ENCODE assay signal across 13 cellular contexts in genomic region chr6:41531016-41531415, GRCh38. TPM values are rescaled to one million over a fixed set of nuclear protein-coding genes. Genes with fewer than 3 reads are reported as not detected.
DNase-seq lines count a peak whose midpoint lies in the region; ATAC-seq, FAIRE-seq and TF ChIP-seq lines count a peak whose summit lies in the region.
"Had no signal": no experiment of that assay in that cellular context is flagged by ENCODE, and none has a peak within 500 bp of the region (broad histone marks: within the 10 kb centered on the region; RNA-seq: fewer than 3 reads in every experiment).

No MANE protein-coding gene starts in this region.

- H3K36me3 Mint-ChIP-seq in T-helper 1 cell treated with Interleukin-12 subunit alpha and Interleukin-12 subunit beta and Interleukin-4 antibody, amounts not matched to agents 30 μg/mL and 1 μg/mL, for 36 hours (ENCODE audit: low read depth) = no peaks in the 10 kb centered on the region
- H3K36me3 Mint-ChIP-seq in CD8-positive, alpha-beta memory T cell = no peaks in the 10 kb centered on the region
- H3K36me3 Mint-ChIP-seq in T-cell (no peaks in the 10 kb centered on the region), nephron progenitor cell (ENCODE audit: low read depth) (no peaks in the 10 kb centered on the region)

- ATAC-seq in T-cell (replicated peaks in 1 of 4) = no peak

- no peaks in the 10 kb centered on the region for H3K9me3 ChIP-seq in CD8-positive, alpha-beta memory T cell (ENCODE audit: low read length)
- no peaks in the 10 kb centered on the region for H3K9me3 ChIP-seq in kidney (ENCODE audit: control insufficient read depth in 1 of 2, low read length in 2 of 2)
- H3K9me3 ChIP-seq: BE2C, lower lobe of right lung had no signal

- TF ChIP-seq CTCF in kidney (IDR thresholded peaks at IDR 0.05; ENCODE audit: borderline replicate concordance, extremely low read depth, insufficient read depth) (no peak), nephron progenitor cell (IDR thresholded peaks at IDR 0.05) (no peak)

- H3K4me3 Mint-ChIP-seq in T-helper 1 cell treated with Interleukin-12 subunit alpha and Interleukin-12 subunit beta and Interleukin-4 antibody, amounts not matched to agents 30 μg/mL and 1 μg/mL, for 36 hours = peak overlapping the region; percentile 9
- H3K4me3 Mint-ChIP-seq in CD8-positive, alpha-beta memory T cell = peak overlapping the region in 6 of 7 donors; percentile 32 to 95 (median 82)
- H3K4me3 Mint-ChIP-seq in T-cell (peak overlapping the region in 2 of 3 donors; percentile 76 to 80), nephron progenitor cell (no peak overlapping the region)

- FAIRE-seq in kidney (lab: Jason Lieb, UNC) = no peak

- CTCF ChIA-PET in CD8-positive, alpha-beta memory T cell (lab: Charles Lee) = no interaction called here
- CTCF ChIA-PET in T-cell (lab: Charles Lee) = interaction anchor here in 1 of 2 donors (0.6 kb wide), 2 partner anchors 641 to 1256 kb away, joined by 3 to 5 read pairs; no protein-coding TSS in a partner anchor

- H3K9me3 Mint-ChIP-seq in T-helper 1 cell treated with Interleukin-12 subunit alpha and Interleukin-12 subunit beta and Interleukin-4 antibody, amounts not matched to agents 30 μg/mL and 1 μg/mL, for 36 hours = no peaks in the 10 kb centered on the region
- no peaks in the 10 kb centered on the region for H3K9me3 Mint-ChIP-seq in CD8-positive, alpha-beta memory T cell
- no peaks in the 10 kb centered on the region for H3K9me3 Mint-ChIP-seq in T-cell
- H3K9me3 Mint-ChIP-seq in nephron progenitor cell = no peaks in the 10 kb centered on the region

- peaks cover 58% of the 10 kb centered on the region for H3K27me3 Mint-ChIP-seq in T-helper 1 cell treated with Interleukin-12 subunit alpha and Interleukin-12 subunit beta and Interleukin-4 antibody, amounts not matched to agents 30 μg/mL and 1 μg/mL, for 36 hours (ENCODE audit: low read depth)
- peaks cover 0 to 1% of the 10 kb centered on the region in 2 donors for H3K27me3 Mint-ChIP-seq in CD8-positive, alpha-beta memory T cell
- H3K27me3 Mint-ChIP-seq in T-cell (peaks cover 4 to 13% of the 10 kb centered on the region in 2 donors), nephron progenitor cell (ENCODE audit: low read depth, poor library complexity) (peaks cover 94% of the 10 kb centered on the region)

- peak overlapping the region; percentile 64 for H3K4me3 ChIP-seq in CD8-positive, alpha-beta memory T cell (ENCODE audit: low read length)
- H3K4me3 ChIP-seq in kidney (ENCODE audit: low read length in 2 of 2) = no peak overlapping the region

- no peak overlapping the region for H3K27ac ChIP-seq in CD8-positive, alpha-beta memory T cell (ENCODE audit: low read depth, low read length)
- no peak overlapping the region for H3K27ac ChIP-seq in kidney (ENCODE audit: low read depth in 2 of 2, low read length in 2 of 2)
- H3K27ac ChIP-seq: 22Rv1, lower lobe of right lung had no signal

- no peaks in the 10 kb centered on the region for H3K27me3 ChIP-seq in CD8-positive, alpha-beta memory T cell (ENCODE audit: insufficient read depth, low read length, poor library complexity, severe bottlenecking)
- H3K27me3 ChIP-seq: BE2C had no signal

- peak overlapping the region; percentile 22 for H3K27ac Mint-ChIP-seq in T-helper 1 cell treated with Interleukin-12 subunit alpha and Interleukin-12 subunit beta and Interleukin-4 antibody, amounts not matched to agents 30 μg/mL and 1 μg/mL, for 36 hours
- H3K27ac Mint-ChIP-seq in CD8-positive, alpha-beta memory T cell = peak overlapping the region in 4 of 8 donors; percentile 34 to 99 (median 92)
- H3K27ac Mint-ChIP-seq in T-cell (peak overlapping the region in 1 of 2 donors; percentile 17), nephron progenitor cell (no peak overlapping the region)

- DNase-seq in T-helper 1 cell (no peak), T-cell (no peak), kidney (peak; percentile 29), nephron progenitor cell (no peak), nucleus accumbens (lab: John Stamatoyannopoulos, UW) (no peak), KG1 (lab: John Stamatoyannopoulos, UW) (no peak)
- no peak for DNase-seq in CD8-positive, alpha-beta memory T cell
- DNase-seq: activated effector memory CD4-positive, alpha-beta T cell treated with anti-CD3 and anti-CD28 coated beads, Interleukin-2, amount 50 U/mL, for 16 hours; BE2C; lower lobe of right lung; NCI-H2227 treated with DMSO at 0.1 percent for 48 hours had no signal

- peaks cover 34% of the 10 kb centered on the region for H3K4me1 Mint-ChIP-seq in T-helper 1 cell treated with Interleukin-12 subunit alpha and Interleukin-12 subunit beta and Interleukin-4 antibody, amounts not matched to agents 30 μg/mL and 1 μg/mL, for 36 hours (ENCODE audit: low read depth)
- peaks cover 31 to 32% (median 31%) of the 10 kb centered on the region in 3 donors for H3K4me1 Mint-ChIP-seq in CD8-positive, alpha-beta memory T cell
- H3K4me1 Mint-ChIP-seq in T-cell = peaks cover 23 to 40% (median 28%) of the 10 kb centered on the region in 3 donors
- H3K4me1 Mint-ChIP-seq in nephron progenitor cell = peaks cover 58% of the 10 kb centered on the region

- H3K36me3 ChIP-seq in CD8-positive, alpha-beta memory T cell (ENCODE audit: insufficient read depth, low read length) = no peaks in the 10 kb centered on the region
- H3K36me3 ChIP-seq in kidney (ENCODE audit: control insufficient read depth in 1 of 2, insufficient read depth in 2 of 2, low read length in 2 of 2) = no peaks in the 10 kb centered on the region
- H3K36me3 ChIP-seq: BE2C, lower lobe of right lung had no signal

- H3K4me1 ChIP-seq in CD8-positive, alpha-beta memory T cell (ENCODE audit: insufficient read depth, low read length) = peaks cover 23% of the 10 kb centered on the region
- peaks cover 0 to 5% of the 10 kb centered on the region in 2 donors for H3K4me1 ChIP-seq in kidney (ENCODE audit: control insufficient read depth in 1 of 2, insufficient read depth in 1 of 2, low read depth in 1 of 2, low read length in 2 of 2)

- intact Hi-C loops in kidney (cut with DNase I) = no loop called here

- POLR2A ChIA-PET in CD8-positive, alpha-beta memory T cell (lab: Charles Lee) = interaction anchor here (1.0 kb wide), 1 partner anchor 16 kb away, joined by 6 read pairs; no protein-coding TSS in a partner anchor
- POLR2A ChIA-PET in T-cell (lab: Charles Lee) = no interaction called here

- H3K9ac ChIP-seq in kidney (ENCODE audit: low read length in 2 of 2) = no peak overlapping the region

RNA-seq across cellular contexts. Expression of gene FOXP4, which starts 15.2 kb away (rescaled TPM):
- total RNA-seq in CD8-positive, alpha-beta memory T cell = 10 to 100 TPM; 22.2 to 22.3 TPM
- polyA plus RNA-seq in CD8-positive, alpha-beta memory T cell = 1.6 TPM
- total RNA-seq in T-cell (10 to 100 TPM in 1 of 5 donors, 1 to 10 TPM in 4; 4.6 to 10.1 (median 9.5) TPM), kidney (33.2 TPM)
- polyA plus RNA-seq in kidney (ENCODE audit: insufficient read depth, low read depth, low replicate concordance) = 14.0 TPM
